ENCODE assay signal across 8 cellular contexts in the genomic region with DNA sequence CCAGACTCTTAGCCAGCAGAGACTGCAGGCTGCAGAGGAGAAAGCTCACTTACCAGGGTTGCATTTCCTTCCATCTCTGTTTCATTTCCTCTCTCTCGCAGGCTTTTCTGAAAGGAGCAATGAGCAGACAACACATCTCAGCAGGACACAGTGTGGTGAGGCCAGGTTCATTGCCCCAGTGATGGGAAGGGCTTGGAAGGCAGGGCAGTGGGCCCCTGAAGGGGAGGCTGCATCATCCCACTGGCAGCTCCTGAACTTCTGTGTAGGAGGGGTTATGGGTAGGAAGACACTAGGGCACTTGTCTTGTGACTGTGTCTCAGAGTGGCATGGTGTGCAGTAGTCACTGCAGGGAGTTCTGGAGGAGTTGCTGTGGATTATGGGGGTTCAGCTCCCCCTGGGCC.
A peak's percentile ranks its signal among the peaks of the same experiment; 100 is the strongest.
DNase-seq lines count a peak whose midpoint lies in the region; ATAC-seq lines count a peak whose summit lies in the region.
"Had no signal": no experiment of that assay in that cellular context is flagged by ENCODE, and none has a peak within 500 bp of the region (broad histone marks: within the 10 kb centered on the region; RNA-seq: fewer than 3 reads in every experiment).

No MANE protein-coding gene starts in this region.

- no peak overlapping the region for H3K23ac ChIP-seq in neuronal stem cell (ENCODE audit: low read depth, low read length, poor library complexity)

- H2AFZ ChIP-seq in neuronal stem cell (ENCODE audit: low read length) = peak overlapping the region; percentile 66

- H3K27ac ChIP-seq in neuronal stem cell (replicated peaks; ENCODE audit: low read length) (no peak overlapping the region), aorta (ENCODE audit: low read depth in 1 of 2, low read length in 2 of 2) (no peak overlapping the region)

- WGBS in neuronal stem cell (ENCODE audit: extremely low coverage in 2 of 2, insufficient read length in 2 of 2, insufficient replicate concordance in 1 of 2), 2 donors = no CpG with 5 or more reads among the region's 1 CpG
- 32 to 46% methylated on average over 1 of the region's 1 CpG for WGBS in aorta, 2 donors

- H3K4ac ChIP-seq in neuronal stem cell (ENCODE audit: low read length) = no peak overlapping the region

- H4K91ac ChIP-seq in neuronal stem cell (ENCODE audit: low read depth, low read length, poor library complexity) = no peak overlapping the region

- H3K27me3 ChIP-seq in neuronal stem cell (ENCODE audit: control insufficient read depth in 3 of 3, insufficient read depth in 3 of 3, low read depth in 1 of 3, low read length in 3 of 3) = no peaks in the 10 kb centered on the region
- H3K27me3 ChIP-seq in aorta (ENCODE audit: control insufficient read depth in 1 of 2, insufficient read depth in 2 of 2, low read length in 1 of 2) = no peaks in the 10 kb centered on the region

- DNase-seq in neuronal stem cell (ENCODE audit: low spot score) = no peak
- no peak for DNase-seq in aorta
- DNase-seq in NCI-H2107 (lab: John Stamatoyannopoulos, UW) = no peak
- no peak for DNase-seq in occipital lobe (lab: John Stamatoyannopoulos, UW)
- DNase-seq: NCI-H187 had no signal

- H3K36me3 ChIP-seq in neuronal stem cell (replicated peaks in 1 of 2; ENCODE audit: control insufficient read depth in 2 of 2, insufficient read depth in 2 of 2, low read length in 2 of 2) (no peaks in the 10 kb centered on the region), aorta (ENCODE audit: control insufficient read depth in 1 of 2, insufficient read depth in 2 of 2, low read length in 1 of 2) (no peaks in the 10 kb centered on the region)

- H3K9ac ChIP-seq in neuronal stem cell (ENCODE audit: low read depth, low read length, poor library complexity) = no peak overlapping the region

- H2AK5ac ChIP-seq in neuronal stem cell (ENCODE audit: low read depth, low read length) = peak overlapping the region; percentile 48

- ATAC-seq in GM19025 (IDR thresholded peaks at IDR 0.05; ENCODE audit: low read depth, unreplicated experiment) = peak; percentile 81
- ATAC-seq in HG02571 (IDR thresholded peaks at IDR 0.05; ENCODE audit: unreplicated experiment) = peak; percentile 88
- peak; percentile 85 for ATAC-seq in HG03558 (IDR thresholded peaks at IDR 0.05; ENCODE audit: extremely low read depth, unreplicated experiment)
- no peak for ATAC-seq in aorta (ENCODE audit: low FRiP score)

- no peak overlapping the region for H4K8ac ChIP-seq in neuronal stem cell (ENCODE audit: low read depth, low read length)

- H3K9me3 ChIP-seq in neuronal stem cell (replicated peaks in 1 of 2; ENCODE audit: control insufficient read depth in 2 of 2, insufficient read depth in 1 of 2, low read depth in 1 of 2, low read length in 2 of 2) (no peaks in the 10 kb centered on the region), aorta (ENCODE audit: control insufficient read depth, low read length) (no peaks in the 10 kb centered on the region)

- H3K14ac ChIP-seq in neuronal stem cell (ENCODE audit: low read length) = no peak overlapping the region

- intact Hi-C loops in aorta (cut with DNase I) = no loop called here

- peak overlapping the region; percentile 41 for H2BK15ac ChIP-seq in neuronal stem cell (ENCODE audit: low read length)

- no peak overlapping the region for H2BK120ac ChIP-seq in neuronal stem cell (ENCODE audit: low read depth, low read length)

- H2BK12ac ChIP-seq in neuronal stem cell (ENCODE audit: low read length) = no peak overlapping the region

- no peak overlapping the region for H2BK5ac ChIP-seq in neuronal stem cell (ENCODE audit: low read length)

- H3K4me3 ChIP-seq in neuronal stem cell (ENCODE audit: low read length in 2 of 2) (no peak overlapping the region), aorta (ENCODE audit: low read length in 2 of 2) (no peak overlapping the region)

- peaks cover 9 to 14% of the 10 kb centered on the region in 2 donors for H3K4me1 ChIP-seq in neuronal stem cell (ENCODE audit: control insufficient read depth in 2 of 2, insufficient read depth in 1 of 2, low read depth in 1 of 2, low read length in 2 of 2)
- no peaks in the 10 kb centered on the region for H3K4me1 ChIP-seq in aorta (ENCODE audit: control insufficient read depth in 1 of 2, insufficient read depth in 2 of 2, low read length in 2 of 2)

- H3K4me2 ChIP-seq in neuronal stem cell (ENCODE audit: insufficient read depth, low read length, poor library complexity, severe bottlenecking) = no peak overlapping the region

- H3K79me1 ChIP-seq in neuronal stem cell (ENCODE audit: low read depth, low read length) = no peaks in the 10 kb centered on the region

- peak overlapping the region; percentile 67 for H3K18ac ChIP-seq in neuronal stem cell (ENCODE audit: low read length)
